ENCODE assay signal across 6 cellular contexts in the genomic region with DNA sequence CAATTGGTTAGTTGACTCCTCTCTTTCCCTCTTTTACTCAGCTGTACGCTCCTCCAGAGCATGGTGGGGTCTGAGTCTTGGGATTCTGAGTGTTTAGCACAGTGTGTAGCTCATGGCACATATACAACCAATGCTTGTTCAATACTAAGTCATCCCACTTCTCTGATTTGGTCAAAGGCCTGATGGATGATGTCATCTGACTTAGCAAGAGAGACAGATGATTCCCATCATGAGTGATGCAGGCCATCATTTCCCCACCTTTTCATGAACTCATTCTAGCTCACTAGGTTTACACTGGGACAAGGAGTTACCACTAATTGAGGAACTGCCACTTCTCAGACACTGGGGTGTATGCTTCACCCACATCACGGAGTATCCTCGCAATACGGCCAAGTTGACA. TPM values are rescaled to one million over a fixed set of nuclear protein-coding genes. Genes with fewer than 3 reads are reported as not detected.
"Had no signal": no experiment of that assay in that cellular context is flagged by ENCODE, and none has a peak within 500 bp of the region (broad histone marks: within the 10 kb centered on the region; RNA-seq: fewer than 3 reads in every experiment).

No MANE protein-coding gene starts in this region.

- H2AFZ ChIP-seq: GM23248 had no signal

- ATAC-seq: HCT116 had no signal

- H3K9me3 ChIP-seq: HAP-1 had no signal

- H3K4me1 ChIP-seq: HAP-1 had no signal

- H3K4me3 ChIP-seq: GM23248, HAP-1 had no signal

- H3K9ac ChIP-seq: GM23248 had no signal

- DNase-seq: GM23248, GOT3, H7, KG1 had no signal

- H3K27ac ChIP-seq: GM23248 had no signal

- H3K36me3 ChIP-seq: HAP-1 had no signal

RNA-seq across cellular contexts. Expression of gene ICA1, which starts 3.8 kb away (rescaled TPM):
- total RNA-seq: GM23248 had no signal
- polyA plus RNA-seq: GM23248 had no signal
